ENCODE assay signal across 12 cellular contexts in the genomic region with DNA sequence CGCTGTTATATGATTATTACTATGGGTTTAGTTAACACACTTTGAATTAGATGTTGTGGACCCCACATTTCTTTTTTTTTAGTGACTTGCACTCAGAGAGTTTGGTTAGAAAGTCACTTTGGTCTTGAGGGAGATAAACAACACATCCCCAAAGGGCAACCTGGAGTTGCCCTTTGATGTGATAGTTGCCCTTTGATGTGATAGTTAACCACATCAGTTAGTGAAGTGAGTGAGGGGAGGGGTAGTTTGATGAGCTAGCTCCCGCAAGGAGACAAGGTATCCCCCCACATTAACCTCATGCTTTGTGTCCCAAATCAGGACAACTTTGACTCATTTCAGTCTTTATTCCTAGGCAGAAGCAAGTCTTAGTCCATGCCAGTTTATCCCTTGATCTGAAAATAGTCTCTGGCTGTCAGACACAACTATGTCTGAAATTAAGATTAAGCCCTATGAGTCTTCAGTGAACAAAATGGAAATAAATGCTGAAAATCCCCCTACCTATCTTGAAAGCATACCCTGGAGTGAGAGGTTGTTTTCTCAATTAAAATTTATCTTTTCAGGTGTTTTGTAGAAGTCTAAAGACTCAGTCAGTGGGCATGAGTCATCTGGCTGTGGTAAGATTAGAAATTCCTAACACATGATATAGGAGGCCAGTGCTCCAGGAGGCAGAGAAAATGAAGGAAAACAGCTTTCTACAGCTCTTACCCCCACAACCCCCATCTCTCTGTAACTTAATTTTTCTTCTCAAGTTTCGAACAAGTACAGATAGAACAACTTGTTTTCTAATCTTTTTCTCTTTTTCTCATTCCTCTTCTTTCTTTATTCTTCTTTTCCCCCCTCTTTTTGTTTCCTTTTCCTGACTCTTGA.
DNase-seq lines count a peak whose midpoint lies in the region; ATAC-seq and TF ChIP-seq lines count a peak whose summit lies in the region.
"Had no signal": no experiment of that assay in that cellular context is flagged by ENCODE, and none has a peak within 500 bp of the region (broad histone marks: within the 10 kb centered on the region; RNA-seq: fewer than 3 reads in every experiment).

No MANE protein-coding gene starts in this region.

- H3K27me3 ChIP-seq in HUES64 (ENCODE audit: insufficient read depth, low read length) (no peaks in the 10 kb centered on the region), mesenchymal stem cell (ENCODE audit: control insufficient read depth in 1 of 2, insufficient read depth in 1 of 2, low read length in 2 of 2) (no peaks in the 10 kb centered on the region), vagina (no peaks in the 10 kb centered on the region)

- in situ Hi-C loops in astrocyte of the spinal cord (cut with HindIII; ENCODE audit: low sequenced_read_pairs) = loop anchor here (25.0 kb wide), 1 partner anchor 425 kb away; the partner anchor contains the start of gene MTAP

- peak overlapping the region in 1 of 2 experiments; percentile 9 for H3K4ac ChIP-seq in mesenchymal stem cell (ENCODE audit: low read depth in 1 of 2, low read length in 2 of 2)

- H3K4me3 ChIP-seq in HUES64 (ENCODE audit: low read length) (no peak overlapping the region; the same call in 1 of the 2 replicates), astrocyte of the spinal cord (ENCODE audit: low read depth, low read length) (no peak overlapping the region), mesenchymal stem cell (ENCODE audit: insufficient read depth in 1 of 2, low read depth in 1 of 2, low read length in 2 of 2) (peak overlapping the region in 1 of 2 experiments; percentile 20), vagina (no peak overlapping the region)

- no peak overlapping the region for H2AFZ ChIP-seq in mesenchymal stem cell (ENCODE audit: low read depth, low read length)

- TF ChIP-seq POLR2A in vagina (IDR thresholded peaks at IDR 0.05) = no peak

- H3K18ac ChIP-seq in mesenchymal stem cell (ENCODE audit: low read depth in 1 of 2, low read length in 2 of 2) = peak overlapping the region; percentile 79 to 89

- peak overlapping the region; percentile 84 for H2BK5ac ChIP-seq in mesenchymal stem cell (ENCODE audit: low read depth, low read length, poor library complexity, severe bottlenecking)

- peak overlapping the region; percentile 92 for H2BK120ac ChIP-seq in mesenchymal stem cell (ENCODE audit: low read depth, low read length)

- no peak overlapping the region for H3K23ac ChIP-seq in mesenchymal stem cell (ENCODE audit: low read length in 2 of 2)

- no peak overlapping the region for H3K14ac ChIP-seq in mesenchymal stem cell (ENCODE audit: low read length in 2 of 2)

- H3K4me2 ChIP-seq in mesenchymal stem cell (ENCODE audit: low read length, poor library complexity, severe bottlenecking) = no peak overlapping the region

- H2BK15ac ChIP-seq in mesenchymal stem cell (ENCODE audit: low read depth, poor library complexity, severe bottlenecking) = peak overlapping the region; percentile 52

- H4K8ac ChIP-seq in mesenchymal stem cell (ENCODE audit: low read length) = no peak overlapping the region

- peak overlapping the region; percentile 71 for H2AK5ac ChIP-seq in mesenchymal stem cell (ENCODE audit: low read length, severe bottlenecking)

- H2BK12ac ChIP-seq in mesenchymal stem cell (ENCODE audit: low read length in 2 of 2) = peak overlapping the region; percentile 93 to 95

- 86% methylated on average over 3 of the region's 3 CpGs for WGBS in HUES64
- WGBS in mesenchymal stem cell = 48% methylated on average over 3 of the region's 3 CpGs

- H3K9me3 ChIP-seq in HUES64 (ENCODE audit: insufficient read depth, low read depth, low read length) (no peaks in the 10 kb centered on the region), mesenchymal stem cell (ENCODE audit: control insufficient read depth, low read length) (no peaks in the 10 kb centered on the region), vagina (no peaks in the 10 kb centered on the region)

- peak overlapping the region; percentile 68 for H4K91ac ChIP-seq in mesenchymal stem cell (ENCODE audit: low read length)

- H3K36me3 ChIP-seq in HUES64 (ENCODE audit: insufficient read depth, low read length) = no peaks in the 10 kb centered on the region
- H3K36me3 ChIP-seq in mesenchymal stem cell (ENCODE audit: control insufficient read depth in 1 of 2, insufficient read depth in 2 of 2, low read depth in 1 of 2, low read length in 2 of 2) = no peaks in the 10 kb centered on the region
- no peaks in the 10 kb centered on the region for H3K36me3 ChIP-seq in vagina

- ATAC-seq in HG02763 (IDR thresholded peaks at IDR 0.05; ENCODE audit: unreplicated experiment) = no peak
- ATAC-seq: stimulated activated effector memory CD8-positive, alpha-beta T cell treated with anti-CD3 and anti-CD28 coated beads, Interleukin-12 subunit alpha, Interleukin-12 subunit beta, amount 100 ng/mL, for 72 hours had no signal

- H3K79me1 ChIP-seq in mesenchymal stem cell (replicated peaks; ENCODE audit: low read length, poor library complexity, severe bottlenecking) = no peaks in the 10 kb centered on the region

- peak; percentile 23 for DNase-seq in AG09319 (ENCODE audit: extremely low read depth, low read depth)
- peak; percentile 95 for DNase-seq in astrocyte of the spinal cord (ENCODE audit: low read depth, low spot score)
- DNase-seq in mesenchymal stem cell = peak; percentile 91
- no peak for DNase-seq in vagina (ENCODE audit: extremely low spot score in 2 of 2)
- no peak for DNase-seq in UCSD-AML1 (lab: John Stamatoyannopoulos, UW; ENCODE audit: unreplicated experiment)
- no peak for DNase-seq in nucleus accumbens (lab: John Stamatoyannopoulos, UW)
- DNase-seq: activated CD4-positive, CD25-positive, alpha-beta regulatory T cell; COR-L47; NCI-H774 had no signal

- intact Hi-C loops in vagina (cut with DNase I) = no loop called here

- TF ChIP-seq CTCF in AG09319 (IDR thresholded peaks at IDR 0.05; ENCODE audit: low read depth, low read length) = no peak
- no peak for TF ChIP-seq CTCF in astrocyte of the spinal cord (IDR thresholded peaks at IDR 0.05; ENCODE audit: low read depth, low read length)
- TF ChIP-seq CTCF in vagina (IDR thresholded peaks at IDR 0.05) = no peak

- H3K9ac ChIP-seq in HUES64 (ENCODE audit: low read depth, low read length) (no peak overlapping the region; the same call in 1 of the 2 replicates), mesenchymal stem cell (ENCODE audit: low read length) (peak overlapping the region; percentile 82)

- H3K4me1 ChIP-seq in HUES64 (ENCODE audit: insufficient read depth, low read length) (peaks cover 28% of the 10 kb centered on the region), mesenchymal stem cell (ENCODE audit: control insufficient read depth, insufficient read depth, low read depth, low read length) (no peaks in the 10 kb centered on the region), vagina (no peaks in the 10 kb centered on the region)

- H3K27ac ChIP-seq in HUES64 (ENCODE audit: low read depth, low read length) (peak overlapping the region; percentile 13), mesenchymal stem cell (ENCODE audit: low read length, poor library complexity, severe bottlenecking) (peak overlapping the region; percentile 97), vagina (no peak overlapping the region)

Comparison
In these comparisons a context has a peak if more than half of its experiments do, and no peak if none do; other contexts are left out.
1. DNase-seq: peak in AG09319 (single experiment), astrocyte of the spinal cord (single experiment) and mesenchymal stem cell (single experiment); none in vagina (0 of 2), UCSD-AML1 (single experiment) and nucleus accumbens (0 of 56).